ENCODE assay signal across 8 cellular contexts in genomic region chr1:21290546-21290944, GRCh38. TPM values are rescaled to one million over a fixed set of nuclear protein-coding genes. Genes with fewer than 3 reads are reported as not detected.
DNase-seq lines count a peak whose midpoint lies in the region; ATAC-seq and TF ChIP-seq lines count a peak whose summit lies in the region.

No MANE protein-coding gene starts in this region.

- H3K27ac ChIP-seq in A673 (ENCODE audit: low read depth, low read length, poor library complexity, severe bottlenecking) (peak overlapping the region; percentile 33), GM23338 (ENCODE audit: low read depth) (no peak overlapping the region)

- intact Hi-C loops in A673 (cut with micrococcal nuclease; ENCODE audit: unreplicated experiment) = no loop called here
- intact Hi-C loops in activated naive CD4-positive, alpha-beta T cell treated with anti-CD3 and anti-CD28 coated beads for 36 hours (cut with micrococcal nuclease) = loop anchor here (10.0 kb wide), 1 partner anchor 1106 kb away; the partner anchor contains the start of genes PLA2G2C and UBXN10
- intact Hi-C loops in sciatic nerve (cut with DNase I) = no loop called here

- H3K36me3 ChIP-seq in A673 (ENCODE audit: insufficient read depth, low read length, poor library complexity, severe bottlenecking) (no peaks in the 10 kb centered on the region), GM23338 (ENCODE audit: insufficient read depth) (no peaks in the 10 kb centered on the region), kidney epithelial cell (ENCODE audit: control insufficient read depth, insufficient read depth, low read length) (no peaks in the 10 kb centered on the region)

- no peaks in the 10 kb centered on the region for H3K79me2 ChIP-seq in GM23338 (replicated peaks; ENCODE audit: insufficient read depth)

- no TSS peak for BruUV-seq in A673 (replicated peaks; lab: Mats Ljungman, UMichigan)

- H3F3A ChIP-seq in GM23338 (replicated peaks; ENCODE audit: low read depth) = no peaks in the 10 kb centered on the region

- H3K9me3 Mint-ChIP-seq in GM23338 (no peaks in the 10 kb centered on the region), type B pancreatic cell (no peaks in the 10 kb centered on the region)
- H3K9me3 Mint-ChIP-seq in activated naive CD4-positive, alpha-beta T cell treated with anti-CD3 and anti-CD28 coated beads for 36 hours = no peaks in the 10 kb centered on the region

- H3K27me3 Mint-ChIP-seq in GM23338 (ENCODE audit: insufficient read depth, low read depth, poor library complexity) = peaks cover 9% of the 10 kb centered on the region
- no peaks in the 10 kb centered on the region for H3K27me3 Mint-ChIP-seq in activated naive CD4-positive, alpha-beta T cell treated with anti-CD3 and anti-CD28 coated beads for 36 hours (ENCODE audit: low read depth)
- no peaks in the 10 kb centered on the region for H3K27me3 Mint-ChIP-seq in type B pancreatic cell

- H3K27ac Mint-ChIP-seq in GM23338 (no peak overlapping the region), type B pancreatic cell (peak overlapping the region; percentile 77)
- peak overlapping the region; percentile 99 for H3K27ac Mint-ChIP-seq in activated naive CD4-positive, alpha-beta T cell treated with anti-CD3 and anti-CD28 coated beads for 36 hours

- peaks cover 35% of the 10 kb centered on the region for H3K4me1 Mint-ChIP-seq in GM23338
- peaks cover 71% of the 10 kb centered on the region for H3K4me1 Mint-ChIP-seq in activated naive CD4-positive, alpha-beta T cell treated with anti-CD3 and anti-CD28 coated beads for 36 hours (ENCODE audit: low read depth)
- peaks cover 36% of the 10 kb centered on the region for H3K4me1 Mint-ChIP-seq in type B pancreatic cell (ENCODE audit: unreplicated experiment)

- H2AFZ ChIP-seq in GM23338 = peak overlapping the region; percentile 59

- no peaks in the 10 kb centered on the region; the same call in 1 of the 2 replicates for H4K20me1 ChIP-seq in GM23338 (replicated peaks; ENCODE audit: insufficient read depth)

- DNase-seq in A673 (ENCODE audit: low spot score) (no peak), GM23338 (ENCODE audit: low spot score) (peak; percentile 58), kidney epithelial cell (ENCODE audit: low read depth) (no peak), type B pancreatic cell (ENCODE audit: extremely low spot score, unreplicated experiment) (no peak), sciatic nerve (ENCODE audit: low spot score) (no peak), Ammon's horn (ENCODE audit: low spot score) (no peak)
- DNase-seq in activated naive CD4-positive, alpha-beta T cell treated with anti-CD3 and anti-CD28 coated beads for 36 hours = peak; percentile 39

- no peak for TF ChIP-seq CTCF in A673 (conservative IDR thresholded peaks at IDR 0.05; ENCODE audit: low read depth, low read length)
- no peak for TF ChIP-seq CTCF in GM23338 (conservative IDR thresholded peaks at IDR 0.05; ENCODE audit: low read depth in 2 of 2)
- no peak for TF ChIP-seq CTCF in kidney epithelial cell (IDR thresholded peaks at IDR 0.05; ENCODE audit: insufficient read depth, low read length, poor library complexity, severe bottlenecking)
- no peak for TF ChIP-seq CTCF in type B pancreatic cell (conservative IDR thresholded peaks at IDR 0.05)

- CTCF ChIA-PET in A673 (lab: Charles Lee) = no interaction called here
- CTCF ChIA-PET in activated naive CD4-positive, alpha-beta T cell treated with anti-CD3 and anti-CD28 coated beads for 36 hours (lab: Charles Lee) = interaction anchor here (0.6 to 5.7 kb wide), 5 partner anchors 10 to 73 kb away, joined by 3 to 41 read pairs (median 4); no protein-coding TSS in a partner anchor

- no peaks in the 10 kb centered on the region for H3K9me3 ChIP-seq in A673 (ENCODE audit: low read depth, low read length, poor library complexity, severe bottlenecking)

- no peaks in the 10 kb centered on the region for H3K27me3 ChIP-seq in A673 (replicated peaks; ENCODE audit: insufficient read depth, low read depth, low read length, poor library complexity)
- no peaks in the 10 kb centered on the region for H3K27me3 ChIP-seq in GM23338 (ENCODE audit: insufficient read depth)
- no peaks in the 10 kb centered on the region for H3K27me3 ChIP-seq in kidney epithelial cell (ENCODE audit: control insufficient read depth, insufficient read depth, low read length)

- H3K4me3 Mint-ChIP-seq in GM23338 = peak overlapping the region; percentile 83
- peak overlapping the region; percentile 91 for H3K4me3 Mint-ChIP-seq in activated naive CD4-positive, alpha-beta T cell treated with anti-CD3 and anti-CD28 coated beads for 36 hours
- peak overlapping the region; percentile 88 for H3K4me3 Mint-ChIP-seq in type B pancreatic cell

- H3K4me1 ChIP-seq in A673 (ENCODE audit: insufficient read depth, low read length, poor library complexity, severe bottlenecking) (peaks cover 11% of the 10 kb centered on the region), GM23338 (ENCODE audit: insufficient read depth) (peaks cover 36% of the 10 kb centered on the region)

- no peaks in the 10 kb centered on the region for H3K36me3 Mint-ChIP-seq in GM23338 (ENCODE audit: low read depth)
- peaks cover 19% of the 10 kb centered on the region for H3K36me3 Mint-ChIP-seq in activated naive CD4-positive, alpha-beta T cell treated with anti-CD3 and anti-CD28 coated beads for 36 hours (ENCODE audit: low read depth)
- H3K36me3 Mint-ChIP-seq in type B pancreatic cell = no peaks in the 10 kb centered on the region

- peak overlapping the region; percentile 93 for H3K4me2 ChIP-seq in GM23338

- H3K9me2 ChIP-seq in GM23338 (ENCODE audit: insufficient read depth) = no peaks in the 10 kb centered on the region

- POLR2A ChIA-PET in A673 (lab: Charles Lee; ENCODE audit: low non-redundant PET) = no interaction called here

- H3K4me3 ChIP-seq in A673 (ENCODE audit: low read depth, low read length, poor library complexity, severe bottlenecking) (peak overlapping the region; percentile 53), GM23338 (peak overlapping the region; percentile 78), kidney epithelial cell (ENCODE audit: low read depth, low read length) (peak overlapping the region; percentile 79)

- ATAC-seq in GM23338 = peak; percentile 14
- no peak for ATAC-seq in sciatic nerve
- ATAC-seq in HG03045 (IDR thresholded peaks at IDR 0.05; ENCODE audit: unreplicated experiment) = no peak

TF ChIP-seq in GM23338, 12 proteins besides CTCF, POLR2A, EP300 and RAD21 (continues in another document):
- no peak for TF ChIP-seq ZNF114 (CRISPR knock-in tag; IDR thresholded peaks at IDR 0.05)
- no peak for TF ChIP-seq EZH2phosphoT487 (IDR thresholded peaks at IDR 0.05; ENCODE audit: unreplicated experiment)
- no peak for TF ChIP-seq STAT1 (IDR thresholded peaks at IDR 0.05; ENCODE audit: unreplicated experiment)
- TF ChIP-seq ETS1 (IDR thresholded peaks at IDR 0.05) = no peak

RNA-seq across cellular contexts. Expression of gene ECE1, which starts 0.3 kb away (rescaled TPM):
- total RNA-seq in A673 (2021) (31.5 and 37.7 TPM in 2 replicates), kidney epithelial cell (181 and 185 TPM in 2 replicates), type B pancreatic cell (ENCODE audit: low replicate concordance) (37.2 and 49.8 TPM in 2 replicates), sciatic nerve (117 TPM)
- total RNA-seq in GM23338 (2014; rRNA removed; shearing (Covaris generic)) = 45.0 and 48.0 TPM in 2 replicates
- 10.4 and 11.0 TPM in 2 replicates for polyA plus RNA-seq in GM23338 (2016; fragmentation: Nextera tagmentation; extraction: Ambion mirVana)
- total RNA-seq in activated naive CD4-positive, alpha-beta T cell treated with anti-CD3 and anti-CD28 coated beads for 36 hours = 100 to 1,000 TPM; 160 to 166 TPM

Comparison
In these comparisons a context has a peak if more than half of its experiments do, and no peak if none do; other contexts are left out.
1. DNase-seq: peak in GM23338 (single experiment) and activated naive CD4-positive, alpha-beta T cell treated with anti-CD3 and anti-CD28 coated beads for 36 hours (single experiment); none in A673 (single experiment), kidney epithelial cell (single experiment), type B pancreatic cell (single experiment), sciatic nerve (single experiment) and Ammon's horn (single experiment).
2. Peak in every context shown above with its lines, with median percentiles within 50 percentile points of each other: H3K4me3 ChIP-seq and H3K4me3 Mint-ChIP-seq.